ENCODE assay signal across 2 cellular contexts in genomic region chr3:172456404-172456803, GRCh38.
TF ChIP-seq lines count a peak whose summit lies in the region.

No MANE protein-coding gene starts in this region.

TF ChIP-seq in HepG2, 621 proteins besides CTCF, POLR2A, EP300 and RAD21:
- TF ChIP-seq MAFF (IDR thresholded peaks at IDR 0.05; ENCODE audit: low read depth, low read length) = peak; percentile 40; the same call in 1 of the 2 replicates
- TF ChIP-seq NR2C2 (CRISPR knock-in tag; IDR thresholded peaks at IDR 0.05; ENCODE audit: borderline replicate concordance) = no peak
- no peak for TF ChIP-seq ZFX (CRISPR knock-in tag; IDR thresholded peaks at IDR 0.05; ENCODE audit: low read depth)
- peak in 1 of 2 experiments; percentile 27; a peak in 1 of 4 replicates for TF ChIP-seq MAFK (conservative IDR thresholded peaks at IDR 0.05 in 1 of 2, IDR thresholded peaks at IDR 0.05 in 1 of 2; ENCODE audit: low read length in 2 of 2)

TF ChIP-seq in K562, 482 proteins besides CTCF, POLR2A, EP300 and RAD21:
- no peak for TF ChIP-seq MTA3 (IDR thresholded peaks at IDR 0.05; ENCODE audit: borderline replicate concordance)
- no peak for TF ChIP-seq MECOM (CRISPR knock-in tag; IDR thresholded peaks at IDR 0.05)
- no peak for TF ChIP-seq RUNX1 (IDR thresholded peaks at IDR 0.05; ENCODE audit: low read depth)
- peak; percentile 57; the same call in 1 of the 2 replicates for TF ChIP-seq C11orf30 (IDR thresholded peaks at IDR 0.05; ENCODE audit: low read depth)
- no peak for TF ChIP-seq ELF2 (CRISPR knock-in tag; IDR thresholded peaks at IDR 0.05)
- TF ChIP-seq ZNF668 (CRISPR knock-in tag; IDR thresholded peaks at IDR 0.05) = no peak
- TF ChIP-seq ZNF316 (IDR thresholded peaks at IDR 0.05) = peak; percentile 70
- no peak for TF ChIP-seq GMEB1 (CRISPR knock-in tag; IDR thresholded peaks at IDR 0.05)
- no peak for TF ChIP-seq SMARCE1 (IDR thresholded peaks at IDR 0.05)
